In the genomic region with DNA sequence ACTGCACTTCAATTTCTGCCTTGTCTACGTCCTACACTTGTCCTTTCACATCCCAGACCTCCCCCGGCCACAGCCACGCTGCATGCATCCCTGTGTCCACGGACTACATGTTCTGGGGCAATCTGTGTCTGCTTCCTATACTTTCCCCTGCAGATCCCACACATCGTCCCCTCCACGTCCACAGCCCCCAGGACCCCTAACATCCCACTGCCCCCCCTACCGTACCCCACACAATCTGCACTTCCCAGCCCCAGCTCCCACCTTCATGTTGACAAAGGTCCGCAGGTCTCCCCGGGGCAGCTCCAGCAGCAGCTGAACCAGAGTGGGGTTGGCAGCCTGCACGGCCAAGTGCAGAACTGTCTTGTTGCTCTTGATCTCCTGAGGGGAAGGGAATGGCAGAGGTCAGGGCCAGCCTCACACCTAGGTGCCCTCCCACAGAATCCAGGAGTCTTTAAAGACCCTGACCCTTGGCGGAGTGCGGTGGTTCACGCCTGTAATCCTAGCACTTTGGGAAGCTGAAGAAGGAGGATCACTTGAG, we compare ENCODE assay signal across 22 cellular contexts. TPM values are rescaled to one million over a fixed set of nuclear protein-coding genes. Genes with fewer than 3 reads are reported as not detected.
DNase-seq lines count a peak whose midpoint lies in the region; ATAC-seq, FAIRE-seq and TF ChIP-seq lines count a peak whose summit lies in the region.
"Had no signal": no experiment of that assay in that cellular context is flagged by ENCODE, and none has a peak within 500 bp of the region (broad histone marks: within the 10 kb centered on the region; RNA-seq: fewer than 3 reads in every experiment).

No MANE protein-coding gene starts in this region.

- H3K4ac ChIP-seq in mesenchymal stem cell (ENCODE audit: low read depth in 1 of 2, low read length in 2 of 2) = no peak overlapping the region

- H3K27ac Mint-ChIP-seq in activated CD4-positive, alpha-beta T cell treated with anti-CD3 and anti-CD28 coated beads, Interleukin-2, amount 10 ng/mL, durations not matched to agents 24 days and 14 days = peak overlapping the region; percentile 20
- H3K27ac Mint-ChIP-seq: HFFc6 had no signal

- WGBS in A549 (ENCODE audit: missing lambda C conversion rate) = 92% methylated on average over 13 of the region's 13 CpGs
- 97% methylated on average over 13 of the region's 13 CpGs for WGBS in mesenchymal stem cell

- H3K14ac ChIP-seq in mesenchymal stem cell (ENCODE audit: low read length in 2 of 2) = no peak overlapping the region

- H2BK12ac ChIP-seq in mesenchymal stem cell (ENCODE audit: low read length in 2 of 2) = no peak overlapping the region

- no peak for DNase-seq in activated CD4-positive, alpha-beta T cell treated with anti-CD3 and anti-CD28 coated beads, Interleukin-2, amount 10 ng/mL, durations not matched to agents 24 days and 14 days
- DNase-seq in activated CD4-positive, alpha-beta T cell treated with anti-CD3 and anti-CD28 coated beads, Interleukin-2, amount 50 U/mL, for 4 hours = no peak
- DNase-seq in A549 (ENCODE audit: low read depth in 1 of 2, low spot score in 1 of 2) (no peak), mesenchymal stem cell (no peak)
- DNase-seq: 8988T; CD8-positive, alpha-beta memory T cell; DMS79 treated with DMSO at 0.1 percent for 48 hours; HFFc6; NCI-H146; NCI-H2081; NCI-H510A treated with DMSO at 0.1 percent for 48 hours; PC-9 had no signal

- H2AK5ac ChIP-seq in mesenchymal stem cell (ENCODE audit: low read length, severe bottlenecking) = no peak overlapping the region

- peaks cover 73% of the 10 kb centered on the region for H3K36me3 Mint-ChIP-seq in activated CD4-positive, alpha-beta T cell treated with anti-CD3 and anti-CD28 coated beads, Interleukin-2, amount 10 ng/mL, durations not matched to agents 24 days and 14 days (ENCODE audit: low read depth)

- H3K4me3 Mint-ChIP-seq in activated CD4-positive, alpha-beta T cell treated with anti-CD3 and anti-CD28 coated beads, Interleukin-2, amount 10 ng/mL, durations not matched to agents 24 days and 14 days = no peak overlapping the region
- H3K4me3 Mint-ChIP-seq: CD8-positive, alpha-beta memory T cell; HFFc6 had no signal

- no peaks in the 10 kb centered on the region for H3K9me3 ChIP-seq in A549
- no peaks in the 10 kb centered on the region for H3K9me3 ChIP-seq in mesenchymal stem cell (ENCODE audit: control insufficient read depth, low read length)
- H3K9me3 ChIP-seq: BLaER1 had no signal

- H4K8ac ChIP-seq in mesenchymal stem cell (ENCODE audit: low read length) = no peak overlapping the region

- H3K27me3 Mint-ChIP-seq in activated CD4-positive, alpha-beta T cell treated with anti-CD3 and anti-CD28 coated beads, Interleukin-2, amount 10 ng/mL, durations not matched to agents 24 days and 14 days = no peaks in the 10 kb centered on the region

- peak; percentile 28 to 46; a peak in 1 of 6 replicates for ATAC-seq in A549
- ATAC-seq in HG03039 (IDR thresholded peaks at IDR 0.05; ENCODE audit: unreplicated experiment) = no peak
- no peak for ATAC-seq in HG03469 (IDR thresholded peaks at IDR 0.05; ENCODE audit: unreplicated experiment)
- ATAC-seq in HG03442 (IDR thresholded peaks at IDR 0.05; ENCODE audit: unreplicated experiment) = no peak

- H2BK5ac ChIP-seq in mesenchymal stem cell (ENCODE audit: low read depth, low read length, poor library complexity, severe bottlenecking) = no peak overlapping the region

- TF ChIP-seq CTCF in A549 (IDR thresholded peaks at IDR 0.05) = no peak

- H3K18ac ChIP-seq in mesenchymal stem cell (ENCODE audit: low read depth in 1 of 2, low read length in 2 of 2) = no peak overlapping the region

- H3K4me1 Mint-ChIP-seq in activated CD4-positive, alpha-beta T cell treated with anti-CD3 and anti-CD28 coated beads, Interleukin-2, amount 10 ng/mL, durations not matched to agents 24 days and 14 days = peaks cover 19% of the 10 kb centered on the region

- no peaks in the 10 kb centered on the region for H3K4me1 ChIP-seq in A549
- H3K4me1 ChIP-seq in mesenchymal stem cell (ENCODE audit: control insufficient read depth, insufficient read depth, low read depth, low read length) = no peaks in the 10 kb centered on the region
- H3K4me1 ChIP-seq: BLaER1 had no signal

- CTCF ChIA-PET in A549 (lab: Yijun Ruan, JAX) = interaction anchor here (0.6 to 17.6 kb wide), 7 partner anchors 7 to 1588 kb away, joined by 3 to 402 read pairs (median 3); no protein-coding TSS in a partner anchor

- no peak overlapping the region for H3K23ac ChIP-seq in mesenchymal stem cell (ENCODE audit: low read length in 2 of 2)

- POLR2A ChIA-PET in A549 (lab: Yijun Ruan, JAX) = interaction anchor here (0.6 kb wide), 1 partner anchor 526 kb away, joined by 4 read pairs; no protein-coding TSS in a partner anchor

- peaks cover 52 to 72% of the 10 kb centered on the region in 2 experiments for H3K36me3 ChIP-seq in mesenchymal stem cell (ENCODE audit: control insufficient read depth in 1 of 2, insufficient read depth in 2 of 2, low read depth in 1 of 2, low read length in 2 of 2)

- H2AFZ ChIP-seq in mesenchymal stem cell (ENCODE audit: low read depth, low read length) = no peak overlapping the region
- H2AFZ ChIP-seq: PC-9 had no signal

- no peak overlapping the region for H2BK120ac ChIP-seq in mesenchymal stem cell (ENCODE audit: low read depth, low read length)

- H3K4me3 ChIP-seq in A549 (no peak overlapping the region), mesenchymal stem cell (ENCODE audit: insufficient read depth in 1 of 2, low read depth in 1 of 2, low read length in 2 of 2) (no peak overlapping the region)
- H3K4me3 ChIP-seq: BLaER1, PC-9 had no signal

- peaks cover 6% of the 10 kb centered on the region for H3K79me1 ChIP-seq in mesenchymal stem cell (replicated peaks; ENCODE audit: low read length, poor library complexity, severe bottlenecking)

- no peak overlapping the region for H3K9ac ChIP-seq in mesenchymal stem cell (ENCODE audit: low read length)
- H3K9ac ChIP-seq: BLaER1, KMS-11 had no signal

- no peak overlapping the region for H3K4me2 ChIP-seq in A549
- H3K4me2 ChIP-seq in mesenchymal stem cell (ENCODE audit: low read length, poor library complexity, severe bottlenecking) = no peak overlapping the region
- H3K4me2 ChIP-seq: BLaER1, KMS-11, PC-9 had no signal

- H4K91ac ChIP-seq in mesenchymal stem cell (ENCODE audit: low read length) = peak overlapping the region; percentile 50

- no peak for TF ChIP-seq RAD21 in A549 (conservative IDR thresholded peaks at IDR 0.05 in 1 of 2, IDR thresholded peaks at IDR 0.05 in 1 of 2)

- intact Hi-C loops in activated CD4-positive, alpha-beta T cell treated with anti-CD3 and anti-CD28 coated beads, Interleukin-2, amount 10 ng/mL, durations not matched to agents 24 days and 14 days (cut with micrococcal nuclease) = no loop called here

- no peak overlapping the region for H2BK15ac ChIP-seq in mesenchymal stem cell (ENCODE audit: low read depth, poor library complexity, severe bottlenecking)

- no peak for FAIRE-seq in A549 (lab: Jason Lieb, UNC)
- FAIRE-seq: G401.6, GM19239 had no signal

- H3K27ac ChIP-seq in A549 (no peak overlapping the region), mesenchymal stem cell (ENCODE audit: low read length, poor library complexity, severe bottlenecking) (no peak overlapping the region)
- H3K27ac ChIP-seq: BLaER1, KMS-11, PC-9 had no signal

- no peaks in the 10 kb centered on the region for H3K27me3 ChIP-seq in mesenchymal stem cell (ENCODE audit: control insufficient read depth in 1 of 2, insufficient read depth in 1 of 2, low read length in 2 of 2)
- H3K27me3 ChIP-seq: BLaER1 had no signal

- no peaks in the 10 kb centered on the region for H3K9me3 Mint-ChIP-seq in activated CD4-positive, alpha-beta T cell treated with anti-CD3 and anti-CD28 coated beads, Interleukin-2, amount 10 ng/mL, durations not matched to agents 24 days and 14 days
- H3K9me3 Mint-ChIP-seq: CD8-positive, alpha-beta memory T cell; HFFc6 had no signal

- TF ChIP-seq POLR2A in A549 (IDR thresholded peaks at IDR 0.05; ENCODE audit: low read length) (no peak), GM19193 (IDR thresholded peaks at IDR 0.05; ENCODE audit: extremely low read depth, insufficient read depth, insufficient read length) (peak; percentile 23)

- no peak for TF ChIP-seq EP300 in A549 (IDR thresholded peaks at IDR 0.05)

RNA-seq across cellular contexts. Expression of a gene that starts 10.2 kb away (rescaled TPM):
- total RNA-seq in activated CD4-positive, alpha-beta T cell treated with anti-CD3 and anti-CD28 coated beads, Interleukin-2, amount 10 ng/mL, durations not matched to agents 24 days and 14 days = 146 and 150 TPM in 2 replicates
- polyA plus RNA-seq in A549 (2011; rRNA removed) (4.0 and 4.1 TPM in 2 replicates), A549 (2017; fragmentation: RNase III; extraction: RNeasy Plus Mini Kit Qiagen cat#74134 plus additional on column Dnase treatment) (8.5 to 14.8 TPM (median 9.6 TPM) in 3 replicates)
- 9.6 and 11.4 TPM in 2 replicates for polyA plus RNA-seq in A549 (2012; cell fraction: cytosol; rRNA removed)
- polyA plus RNA-seq in A549 (2012; cell fraction: nucleus; rRNA removed) = 59.9 and 65.7 TPM in 2 replicates
- 8.8 and 9.4 TPM in 2 replicates for polyA minus RNA-seq in A549 (2011; rRNA and poly(A)+ RNA removed)
- 4.7 TPM for polyA plus RNA-seq in mesenchymal stem cell (2013, experiment 1 of 2)
- 4.1 TPM for polyA plus RNA-seq in mesenchymal stem cell (2013, experiment 2 of 2)

RNA-seq across cellular contexts. Expression of a gene that starts 12.1 kb away (rescaled TPM):
- total RNA-seq in activated CD4-positive, alpha-beta T cell treated with anti-CD3 and anti-CD28 coated beads, Interleukin-2, amount 10 ng/mL, durations not matched to agents 24 days and 14 days = 46.1 and 48.4 TPM in 2 replicates
- 0.19 TPM in 1 of 2 replicates, not detected in the other for polyA plus RNA-seq in A549 (2011; rRNA removed)
- polyA plus RNA-seq in A549 (2012; cell fraction: cytosol; rRNA removed) = 0.30 and 0.38 TPM in 2 replicates
- 0.45 and 0.58 TPM in 2 replicates for polyA plus RNA-seq in A549 (2012; cell fraction: nucleus; rRNA removed)
- 0.49 to 0.69 TPM in 2 of 3 replicates, not detected in the other for polyA plus RNA-seq in A549 (2017; fragmentation: RNase III; extraction: RNeasy Plus Mini Kit Qiagen cat#74134 plus additional on column Dnase treatment)
- 2.2 TPM in 1 of 2 replicates, not detected in the other for polyA minus RNA-seq in A549 (2011; rRNA and poly(A)+ RNA removed)
- 1.4 TPM for polyA plus RNA-seq in mesenchymal stem cell (2013, experiment 1 of 2)
- polyA plus RNA-seq in mesenchymal stem cell (2013, experiment 2 of 2) = 1.4 TPM
- total RNA-seq: H4, M059J had no signal

RNA-seq across cellular contexts. Expression of a gene that starts 17.9 kb away (rescaled TPM):
- not detected in 2 replicates for total RNA-seq in activated CD4-positive, alpha-beta T cell treated with anti-CD3 and anti-CD28 coated beads, Interleukin-2, amount 10 ng/mL, durations not matched to agents 24 days and 14 days
- polyA plus RNA-seq in A549 (2011; rRNA removed) = not detected in 2 replicates
- 0.14 and 0.34 TPM in 2 replicates for polyA plus RNA-seq in A549 (2012; cell fraction: cytosol; rRNA removed)
- polyA plus RNA-seq in A549 (2012; cell fraction: nucleus; rRNA removed) = 0.29 TPM in 1 of 2 replicates, not detected in the other
- 0.21 TPM in 1 of 3 replicates, not detected in the others for polyA plus RNA-seq in A549 (2017; fragmentation: RNase III; extraction: RNeasy Plus Mini Kit Qiagen cat#74134 plus additional on column Dnase treatment)
- 2.1 TPM in 1 of 2 replicates, not detected in the other for polyA minus RNA-seq in A549 (2011; rRNA and poly(A)+ RNA removed)
- 0.80 TPM for polyA plus RNA-seq in mesenchymal stem cell (2013, experiment 1 of 2)
- polyA plus RNA-seq in mesenchymal stem cell (2013, experiment 2 of 2) = 0.53 TPM
- total RNA-seq: H4, HFFc6, M059J, PC-9 had no signal

RNA-seq across cellular contexts. Expression of a gene that starts 21.8 kb away (rescaled TPM):
- total RNA-seq in activated CD4-positive, alpha-beta T cell treated with anti-CD3 and anti-CD28 coated beads, Interleukin-2, amount 10 ng/mL, durations not matched to agents 24 days and 14 days = 2.0 and 2.4 TPM in 2 replicates
- polyA plus RNA-seq in A549 (2011; rRNA removed) (55.3 and 60.4 TPM in 2 replicates), A549 (2017; fragmentation: RNase III; extraction: RNeasy Plus Mini Kit Qiagen cat#74134 plus additional on column Dnase treatment) (52.1 to 54.8 TPM (median 54.7 TPM) in 3 replicates)
- polyA plus RNA-seq in A549 (2012; cell fraction: cytosol; rRNA removed) = 63.3 and 100 TPM in 2 replicates
- polyA plus RNA-seq in A549 (2012; cell fraction: nucleus; rRNA removed) = 124 and 186 TPM in 2 replicates
- polyA minus RNA-seq in A549 (2011; rRNA and poly(A)+ RNA removed) = 21.6 and 32.7 TPM in 2 replicates
- 14.1 TPM for polyA plus RNA-seq in mesenchymal stem cell (2013, experiment 1 of 2)
- 14.4 TPM for polyA plus RNA-seq in mesenchymal stem cell (2013, experiment 2 of 2)
- polyA plus RNA-seq: CD8-positive, alpha-beta memory T cell had no signal

RNA-seq across cellular contexts. Expression of a gene that starts 33.5 kb away (rescaled TPM):
- total RNA-seq in activated CD4-positive, alpha-beta T cell treated with anti-CD3 and anti-CD28 coated beads, Interleukin-2, amount 10 ng/mL, durations not matched to agents 24 days and 14 days = 1.8 and 2.1 TPM in 2 replicates
- 0.26 and 0.34 TPM in 2 replicates for polyA plus RNA-seq in A549 (2011; rRNA removed)
- polyA plus RNA-seq in A549 (2012; cell fraction: cytosol; rRNA removed) = 0.20 and 0.30 TPM in 2 replicates
- polyA plus RNA-seq in A549 (2012; cell fraction: nucleus; rRNA removed) = 0.76 and 0.80 TPM in 2 replicates
- polyA plus RNA-seq in A549 (2017; fragmentation: RNase III; extraction: RNeasy Plus Mini Kit Qiagen cat#74134 plus additional on column Dnase treatment) = 0.21 to 0.75 TPM (median 0.54 TPM) in 3 replicates
- polyA minus RNA-seq in A549 (2011; rRNA and poly(A)+ RNA removed) = 0.12 and 0.34 TPM in 2 replicates
- polyA plus RNA-seq in mesenchymal stem cell (2013, experiment 1 of 2) = 0.08 TPM
- 0.05 TPM for polyA plus RNA-seq in mesenchymal stem cell (2013, experiment 2 of 2)
- total RNA-seq: PC-9 had no signal
- polyA plus RNA-seq: CD8-positive, alpha-beta memory T cell had no signal

Comparison
In these comparisons a context has a peak if more than half of its experiments do, and no peak if none do; other contexts are left out.
1. ATAC-seq: peak in A549 (2 of 2); none in HG03039 (single experiment), HG03469 (single experiment) and HG03442 (single experiment).